ENCODE assay signal across 1 cellular context in genomic region chr15:51971353-51972133, GRCh38.
TF ChIP-seq lines count a peak whose summit lies in the region.

LEO1 (minus strand) TSS chr15:51971778; CDS start chr15:51971745, 33 bp downstream.

TF ChIP-seq in K562, 482 proteins besides CTCF, POLR2A, EP300 and RAD21 (continued from another document and continues in another):
- TF ChIP-seq, protein P1, sequence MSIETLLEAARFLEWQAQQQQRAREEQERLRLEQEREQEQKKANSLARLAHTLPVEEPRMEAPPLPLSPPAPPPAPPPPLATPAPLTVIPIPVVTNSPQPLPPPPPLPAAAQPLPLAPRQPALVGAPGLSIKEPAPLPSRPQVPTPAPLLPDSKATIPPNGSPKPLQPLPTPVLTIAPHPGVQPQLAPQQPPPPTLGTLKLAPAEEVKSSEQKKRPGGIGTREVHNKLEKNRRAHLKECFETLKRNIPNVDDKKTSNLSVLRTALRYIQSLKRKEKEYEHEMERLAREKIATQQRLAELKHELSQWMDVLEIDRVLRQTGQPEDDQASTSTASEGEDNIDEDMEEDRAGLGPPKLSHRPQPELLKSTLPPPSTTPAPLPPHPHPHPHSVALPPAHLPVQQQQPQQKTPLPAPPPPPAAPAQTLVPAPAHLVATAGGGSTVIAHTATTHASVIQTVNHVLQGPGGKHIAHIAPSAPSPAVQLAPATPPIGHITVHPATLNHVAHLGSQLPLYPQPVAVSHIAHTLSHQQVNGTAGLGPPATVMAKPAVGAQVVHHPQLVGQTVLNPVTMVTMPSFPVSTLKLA (conservative IDR thresholded peaks at IDR 0.05), result peak; percentile 58 to 80
- no peak for TF ChIP-seq ZNF830 (CRISPR knock-in tag; IDR thresholded peaks at IDR 0.05)
- TF ChIP-seq, protein P2, sequence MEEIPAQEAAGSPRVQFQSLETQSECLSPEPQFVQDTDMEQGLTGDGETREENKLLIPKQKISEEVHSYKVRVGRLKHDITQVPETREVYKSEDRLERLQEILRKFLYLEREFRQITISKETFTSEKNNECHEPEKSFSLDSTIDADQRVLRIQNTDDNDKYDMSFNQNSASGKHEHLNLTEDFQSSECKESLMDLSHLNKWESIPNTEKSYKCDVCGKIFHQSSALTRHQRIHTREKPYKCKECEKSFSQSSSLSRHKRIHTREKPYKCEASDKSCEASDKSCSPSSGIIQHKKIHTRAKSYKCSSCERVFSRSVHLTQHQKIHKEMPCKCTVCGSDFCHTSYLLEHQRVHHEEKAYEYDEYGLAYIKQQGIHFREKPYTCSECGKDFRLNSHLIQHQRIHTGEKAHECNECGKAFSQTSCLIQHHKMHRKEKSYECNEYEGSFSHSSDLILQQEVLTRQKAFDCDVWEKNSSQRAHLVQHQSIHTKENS (CRISPR knock-in tag; IDR thresholded peaks at IDR 0.05), result no peak
- TF ChIP-seq CHD4 (IDR thresholded peaks at IDR 0.05; ENCODE audit: insufficient read depth, insufficient replicate concordance, low read depth, low read length, poor library complexity, severe bottlenecking), result no peak
- no peak for TF ChIP-seq ZNF217 (CRISPR knock-in tag; IDR thresholded peaks at IDR 0.05)
- TF ChIP-seq, protein P3, sequence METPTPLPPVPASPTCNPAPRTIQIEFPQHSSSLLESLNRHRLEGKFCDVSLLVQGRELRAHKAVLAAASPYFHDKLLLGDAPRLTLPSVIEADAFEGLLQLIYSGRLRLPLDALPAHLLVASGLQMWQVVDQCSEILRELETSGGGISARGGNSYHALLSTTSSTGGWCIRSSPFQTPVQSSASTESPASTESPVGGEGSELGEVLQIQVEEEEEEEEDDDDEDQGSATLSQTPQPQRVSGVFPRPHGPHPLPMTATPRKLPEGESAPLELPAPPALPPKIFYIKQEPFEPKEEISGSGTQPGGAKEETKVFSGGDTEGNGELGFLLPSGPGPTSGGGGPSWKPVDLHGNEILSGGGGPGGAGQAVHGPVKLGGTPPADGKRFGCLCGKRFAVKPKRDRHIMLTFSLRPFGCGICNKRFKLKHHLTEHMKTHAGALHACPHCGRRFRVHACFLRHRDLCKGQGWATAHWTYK (CRISPR knock-in tag; IDR thresholded peaks at IDR 0.05), result 0 out of 2 replicates have a peak, but pooled peaks have one; percentile 58
- TF ChIP-seq ZNF197 (CRISPR knock-in tag; IDR thresholded peaks at IDR 0.05; ENCODE audit: low read depth), result no peak
- TF ChIP-seq CHD7 (IDR thresholded peaks at IDR 0.05; ENCODE audit: low read depth, low read length), result no peak
- TF ChIP-seq, protein P4, sequence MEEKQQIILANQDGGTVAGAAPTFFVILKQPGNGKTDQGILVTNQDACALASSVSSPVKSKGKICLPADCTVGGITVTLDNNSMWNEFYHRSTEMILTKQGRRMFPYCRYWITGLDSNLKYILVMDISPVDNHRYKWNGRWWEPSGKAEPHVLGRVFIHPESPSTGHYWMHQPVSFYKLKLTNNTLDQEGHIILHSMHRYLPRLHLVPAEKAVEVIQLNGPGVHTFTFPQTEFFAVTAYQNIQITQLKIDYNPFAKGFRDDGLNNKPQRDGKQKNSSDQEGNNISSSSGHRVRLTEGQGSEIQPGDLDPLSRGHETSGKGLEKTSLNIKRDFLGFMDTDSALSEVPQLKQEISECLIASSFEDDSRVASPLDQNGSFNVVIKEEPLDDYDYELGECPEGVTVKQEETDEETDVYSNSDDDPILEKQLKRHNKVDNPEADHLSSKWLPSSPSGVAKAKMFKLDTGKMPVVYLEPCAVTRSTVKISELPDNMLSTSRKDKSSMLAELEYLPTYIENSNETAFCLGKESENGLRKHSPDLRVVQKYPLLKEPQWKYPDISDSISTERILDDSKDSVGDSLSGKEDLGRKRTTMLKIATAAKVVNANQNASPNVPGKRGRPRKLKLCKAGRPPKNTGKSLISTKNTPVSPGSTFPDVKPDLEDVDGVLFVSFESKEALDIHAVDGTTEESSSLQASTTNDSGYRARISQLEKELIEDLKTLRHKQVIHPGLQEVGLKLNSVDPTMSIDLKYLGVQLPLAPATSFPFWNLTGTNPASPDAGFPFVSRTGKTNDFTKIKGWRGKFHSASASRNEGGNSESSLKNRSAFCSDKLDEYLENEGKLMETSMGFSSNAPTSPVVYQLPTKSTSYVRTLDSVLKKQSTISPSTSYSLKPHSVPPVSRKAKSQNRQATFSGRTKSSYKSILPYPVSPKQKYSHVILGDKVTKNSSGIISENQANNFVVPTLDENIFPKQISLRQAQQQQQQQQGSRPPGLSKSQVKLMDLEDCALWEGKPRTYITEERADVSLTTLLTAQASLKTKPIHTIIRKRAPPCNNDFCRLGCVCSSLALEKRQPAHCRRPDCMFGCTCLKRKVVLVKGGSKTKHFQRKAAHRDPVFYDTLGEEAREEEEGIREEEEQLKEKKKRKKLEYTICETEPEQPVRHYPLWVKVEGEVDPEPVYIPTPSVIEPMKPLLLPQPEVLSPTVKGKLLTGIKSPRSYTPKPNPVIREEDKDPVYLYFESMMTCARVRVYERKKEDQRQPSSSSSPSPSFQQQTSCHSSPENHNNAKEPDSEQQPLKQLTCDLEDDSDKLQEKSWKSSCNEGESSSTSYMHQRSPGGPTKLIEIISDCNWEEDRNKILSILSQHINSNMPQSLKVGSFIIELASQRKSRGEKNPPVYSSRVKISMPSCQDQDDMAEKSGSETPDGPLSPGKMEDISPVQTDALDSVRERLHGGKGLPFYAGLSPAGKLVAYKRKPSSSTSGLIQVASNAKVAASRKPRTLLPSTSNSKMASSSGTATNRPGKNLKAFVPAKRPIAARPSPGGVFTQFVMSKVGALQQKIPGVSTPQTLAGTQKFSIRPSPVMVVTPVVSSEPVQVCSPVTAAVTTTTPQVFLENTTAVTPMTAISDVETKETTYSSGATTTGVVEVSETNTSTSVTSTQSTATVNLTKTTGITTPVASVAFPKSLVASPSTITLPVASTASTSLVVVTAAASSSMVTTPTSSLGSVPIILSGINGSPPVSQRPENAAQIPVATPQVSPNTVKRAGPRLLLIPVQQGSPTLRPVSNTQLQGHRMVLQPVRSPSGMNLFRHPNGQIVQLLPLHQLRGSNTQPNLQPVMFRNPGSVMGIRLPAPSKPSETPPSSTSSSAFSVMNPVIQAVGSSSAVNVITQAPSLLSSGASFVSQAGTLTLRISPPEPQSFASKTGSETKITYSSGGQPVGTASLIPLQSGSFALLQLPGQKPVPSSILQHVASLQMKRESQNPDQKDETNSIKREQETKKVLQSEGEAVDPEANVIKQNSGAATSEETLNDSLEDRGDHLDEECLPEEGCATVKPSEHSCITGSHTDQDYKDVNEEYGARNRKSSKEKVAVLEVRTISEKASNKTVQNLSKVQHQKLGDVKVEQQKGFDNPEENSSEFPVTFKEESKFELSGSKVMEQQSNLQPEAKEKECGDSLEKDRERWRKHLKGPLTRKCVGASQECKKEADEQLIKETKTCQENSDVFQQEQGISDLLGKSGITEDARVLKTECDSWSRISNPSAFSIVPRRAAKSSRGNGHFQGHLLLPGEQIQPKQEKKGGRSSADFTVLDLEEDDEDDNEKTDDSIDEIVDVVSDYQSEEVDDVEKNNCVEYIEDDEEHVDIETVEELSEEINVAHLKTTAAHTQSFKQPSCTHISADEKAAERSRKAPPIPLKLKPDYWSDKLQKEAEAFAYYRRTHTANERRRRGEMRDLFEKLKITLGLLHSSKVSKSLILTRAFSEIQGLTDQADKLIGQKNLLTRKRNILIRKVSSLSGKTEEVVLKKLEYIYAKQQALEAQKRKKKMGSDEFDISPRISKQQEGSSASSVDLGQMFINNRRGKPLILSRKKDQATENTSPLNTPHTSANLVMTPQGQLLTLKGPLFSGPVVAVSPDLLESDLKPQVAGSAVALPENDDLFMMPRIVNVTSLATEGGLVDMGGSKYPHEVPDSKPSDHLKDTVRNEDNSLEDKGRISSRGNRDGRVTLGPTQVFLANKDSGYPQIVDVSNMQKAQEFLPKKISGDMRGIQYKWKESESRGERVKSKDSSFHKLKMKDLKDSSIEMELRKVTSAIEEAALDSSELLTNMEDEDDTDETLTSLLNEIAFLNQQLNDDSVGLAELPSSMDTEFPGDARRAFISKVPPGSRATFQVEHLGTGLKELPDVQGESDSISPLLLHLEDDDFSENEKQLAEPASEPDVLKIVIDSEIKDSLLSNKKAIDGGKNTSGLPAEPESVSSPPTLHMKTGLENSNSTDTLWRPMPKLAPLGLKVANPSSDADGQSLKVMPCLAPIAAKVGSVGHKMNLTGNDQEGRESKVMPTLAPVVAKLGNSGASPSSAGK (IDR thresholded peaks at IDR 0.05), result peak; percentile 7; the same call in 1 of the 2 replicates
- TF ChIP-seq SMAD4 (CRISPR knock-in tag; conservative IDR thresholded peaks at IDR 0.05), result peak; percentile 86
- TF ChIP-seq SUPT5H (IDR thresholded peaks at IDR 0.05), result peak; percentile 94
- no peak for TF ChIP-seq MEF2A (IDR thresholded peaks at IDR 0.05; ENCODE audit: control insufficient read depth, low read depth, low read length)
- no peak for TF ChIP-seq ZFP36 (IDR thresholded peaks at IDR 0.05; ENCODE audit: low read depth, low read length, partially characterized antibody)
- TF ChIP-seq ESRRA (IDR thresholded peaks at IDR 0.05; ENCODE audit: borderline replicate concordance, low read depth), result peak; percentile 54; the same call in 1 of the 2 replicates
